In genomic region chrX:95076449-95076848, GRCh38 we compare ENCODE assay signal across 9 cellular contexts.
DNase-seq lines count a peak whose midpoint lies in the region; ATAC-seq and TF ChIP-seq lines count a peak whose summit lies in the region.
"Had no signal": no experiment of that assay in that cellular context is flagged by ENCODE, and none has a peak within 500 bp of the region (broad histone marks: within the 10 kb centered on the region; RNA-seq: fewer than 3 reads in every experiment).

No MANE protein-coding gene starts in this region.

- intact Hi-C loops in activated CD4-positive, alpha-beta T cell treated with anti-CD3 and anti-CD28 coated beads for 36 hours (cut with DNase I, micrococcal nuclease): loop anchor here in 1 of 2 experiments (10.0 kb wide), 1 partner anchor 1202 kb away; no protein-coding TSS in a partner anchor

- H3K36me3 Mint-ChIP-seq in activated CD4-positive, alpha-beta T cell treated with anti-CD3 and anti-CD28 coated beads for 36 hours (ENCODE audit: low read depth): no peaks in the 10 kb centered on the region
- no peaks in the 10 kb centered on the region for H3K36me3 Mint-ChIP-seq in progenitor cell of endocrine pancreas (ENCODE audit: insufficient read depth)

- ATAC-seq in activated CD4-positive, alpha-beta T cell treated with anti-CD3 and anti-CD28 coated beads for 36 hours: no peak
- ATAC-seq in GM21528 (IDR thresholded peaks at IDR 0.05; ENCODE audit: low FRiP score, unreplicated experiment) (no peak), HG02981 (IDR thresholded peaks at IDR 0.05; ENCODE audit: unreplicated experiment) (no peak)

- H3K27me3 Mint-ChIP-seq in activated CD4-positive, alpha-beta T cell treated with anti-CD3 and anti-CD28 coated beads for 36 hours: no peaks in the 10 kb centered on the region
- no peaks in the 10 kb centered on the region for H3K27me3 Mint-ChIP-seq in progenitor cell of endocrine pancreas

- H3K9me3 Mint-ChIP-seq in activated CD4-positive, alpha-beta T cell treated with anti-CD3 and anti-CD28 coated beads for 36 hours (ENCODE audit: low read depth): peaks cover 2% of the 10 kb centered on the region
- peaks cover 8% of the 10 kb centered on the region for H3K9me3 Mint-ChIP-seq in progenitor cell of endocrine pancreas (ENCODE audit: low read depth)

- peak; percentile 66 for TF ChIP-seq CTCF in progenitor cell of endocrine pancreas (IDR thresholded peaks at IDR 0.05; ENCODE audit: unreplicated experiment)

- no peak overlapping the region for H3K27ac Mint-ChIP-seq in activated CD4-positive, alpha-beta T cell treated with anti-CD3 and anti-CD28 coated beads for 36 hours
- H3K27ac Mint-ChIP-seq in progenitor cell of endocrine pancreas: no peak overlapping the region

- POLR2A ChIA-PET in activated CD4-positive, alpha-beta T cell treated with anti-CD3 and anti-CD28 coated beads for 36 hours (lab: Charles Lee): no interaction called here

- no peak overlapping the region for H3K4me3 Mint-ChIP-seq in activated CD4-positive, alpha-beta T cell treated with anti-CD3 and anti-CD28 coated beads for 36 hours
- H3K4me3 Mint-ChIP-seq in progenitor cell of endocrine pancreas (ENCODE audit: low read depth): no peak overlapping the region

- H3K4me1 Mint-ChIP-seq in activated CD4-positive, alpha-beta T cell treated with anti-CD3 and anti-CD28 coated beads for 36 hours: no peaks in the 10 kb centered on the region
- no peaks in the 10 kb centered on the region for H3K4me1 Mint-ChIP-seq in progenitor cell of endocrine pancreas (ENCODE audit: low read depth)

- CTCF ChIA-PET in activated CD4-positive, alpha-beta T cell treated with anti-CD3 and anti-CD28 coated beads for 36 hours (lab: Charles Lee): no interaction called here

- peak; percentile 4 for DNase-seq in activated CD4-positive, alpha-beta T cell treated with anti-CD3 and anti-CD28 coated beads for 36 hours
- no peak for DNase-seq in activated CD4-positive, alpha-beta T cell treated with anti-CD3 and anti-CD28 coated beads, Interleukin-2, amount 50 U/mL, for 1 hour
- peak; percentile 25 for DNase-seq in NCI-H1105 treated with DMSO at 0.1 percent for 48 hours (lab: John Stamatoyannopoulos, UW)
- peak; percentile 19 for DNase-seq in astrocyte of the hippocampus (ENCODE audit: low read depth, low spot score)
- DNase-seq in progenitor cell of endocrine pancreas (ENCODE audit: low spot score, unreplicated experiment): no peak
- DNase-seq in nucleus accumbens (lab: John Stamatoyannopoulos, UW): no peak
- DNase-seq: GDM1 had no signal

Comparison
In these comparisons a context has a peak if more than half of its experiments do, and no peak if none do; other contexts are left out.
1. DNase-seq: peak in activated CD4-positive, alpha-beta T cell treated with anti-CD3 and anti-CD28 coated beads for 36 hours (single experiment), NCI-H1105 treated with DMSO at 0.1 percent for 48 hours (single experiment) and astrocyte of the hippocampus (single experiment); none in activated CD4-positive, alpha-beta T cell treated with anti-CD3 and anti-CD28 coated beads, Interleukin-2, amount 50 U/mL, for 1 hour (single experiment), progenitor cell of endocrine pancreas (single experiment) and nucleus accumbens (0 of 56).